In the genomic region with DNA sequence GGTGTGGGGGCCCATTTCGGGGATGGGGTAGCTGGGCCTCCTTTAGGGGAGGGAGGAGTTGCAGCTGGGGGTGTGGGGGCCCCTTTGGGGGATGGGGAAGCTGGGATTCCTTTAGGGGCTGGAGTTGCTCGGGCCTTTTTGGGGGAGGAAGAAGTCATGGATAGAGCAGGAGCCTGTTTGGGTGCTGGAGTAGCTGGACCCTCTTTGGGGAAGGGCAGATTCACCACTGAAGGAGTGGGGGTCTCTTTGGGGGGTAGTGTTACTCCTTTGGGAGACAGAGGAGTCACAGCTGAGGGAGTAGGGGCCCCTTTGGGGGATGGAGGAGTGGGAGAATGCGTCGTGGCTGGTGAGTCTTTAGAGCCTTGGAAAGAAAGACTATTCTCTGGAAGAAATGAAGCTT, we compare ENCODE assay signal across 11 cellular contexts. TPM values are rescaled to one million over a fixed set of nuclear protein-coding genes. Genes with fewer than 3 reads are reported as not detected.
DNase-seq lines count a peak whose midpoint lies in the region; ATAC-seq and TF ChIP-seq lines count a peak whose summit lies in the region.
"Had no signal": no experiment of that assay in that cellular context is flagged by ENCODE, and none has a peak within 500 bp of the region (broad histone marks: within the 10 kb centered on the region; RNA-seq: fewer than 3 reads in every experiment).

No MANE protein-coding gene starts in this region.

- no peaks in the 10 kb centered on the region for H3K27me3 ChIP-seq in neural progenitor cell

- no peak for DNase-seq in activated naive CD8-positive, alpha-beta T cell treated with anti-CD3 and anti-CD28 coated beads, Interleukin-2, amount 50 U/mL, for 24 hours
- no peak for DNase-seq in neural progenitor cell (ENCODE audit: low spot score)
- DNase-seq in UCSD-AML1 (lab: John Stamatoyannopoulos, UW; ENCODE audit: unreplicated experiment) = no peak
- DNase-seq in DMS53 treated with DMSO at 0.1 percent for 48 hours (lab: John Stamatoyannopoulos, UW; ENCODE audit: unreplicated experiment) = no peak
- DNase-seq: activated CD4-positive, CD25-positive, alpha-beta regulatory T cell treated with anti-CD3 and anti-CD28 coated beads, Interleukin-2, amount 50 U/mL, for 72 hours; DMS 273 treated with DMSO at 0.1 percent for 48 hours; NCI-H446 treated with DMSO at 0.1 percent for 48 hours had no signal

- peaks cover 47% of the 10 kb centered on the region for H3F3A ChIP-seq in neural progenitor cell (ENCODE audit: low read depth)

- H3K27me3 Mint-ChIP-seq in activated naive CD8-positive, alpha-beta T cell treated with anti-CD3 and anti-CD28 coated beads, Interleukin-2, amount 50 U/mL, for 24 hours = no peaks in the 10 kb centered on the region
- H3K27me3 Mint-ChIP-seq in neural progenitor cell (ENCODE audit: insufficient read depth, low read depth) = peaks cover 4% of the 10 kb centered on the region

- no peaks in the 10 kb centered on the region for H3K9me3 Mint-ChIP-seq in activated naive CD8-positive, alpha-beta T cell treated with anti-CD3 and anti-CD28 coated beads, Interleukin-2, amount 50 U/mL, for 24 hours
- no peaks in the 10 kb centered on the region for H3K9me3 Mint-ChIP-seq in neural progenitor cell

- peaks cover 10% of the 10 kb centered on the region; the same call in 1 of the 2 replicates for H3K4me1 ChIP-seq in HEK293 (ENCODE audit: control insufficient read depth, insufficient read depth, low read length)
- H3K4me1 ChIP-seq in neural progenitor cell = peaks cover 45% of the 10 kb centered on the region

- H3K4me3 ChIP-seq in HEK293 (ENCODE audit: low read depth, low read length) (no peak overlapping the region), neural progenitor cell (no peak overlapping the region)

- H3K27ac Mint-ChIP-seq in activated naive CD8-positive, alpha-beta T cell treated with anti-CD3 and anti-CD28 coated beads, Interleukin-2, amount 50 U/mL, for 24 hours = peak overlapping the region; percentile 99
- peak overlapping the region; percentile 64 for H3K27ac Mint-ChIP-seq in neural progenitor cell

- peak overlapping the region; percentile 9; the same call in 1 of the 2 replicates for H3K27ac ChIP-seq in C4-2B
- peak overlapping the region; percentile 44; the same call in 1 of the 2 replicates for H3K27ac ChIP-seq in HEK293 (ENCODE audit: extremely low read depth, low read depth, low read length)
- peak overlapping the region; percentile 11 for H3K27ac ChIP-seq in neural progenitor cell

- TF ChIP-seq CTCF in C4-2B (conservative IDR thresholded peaks at IDR 0.05) (no peak), HEK293 (tag by site-specific recombination; IDR thresholded peaks at IDR 0.05) (no peak), neural progenitor cell (IDR thresholded peaks at IDR 0.05) (no peak)

- H3K4me1 Mint-ChIP-seq in activated naive CD8-positive, alpha-beta T cell treated with anti-CD3 and anti-CD28 coated beads, Interleukin-2, amount 50 U/mL, for 24 hours = peaks cover 73% of the 10 kb centered on the region
- H3K4me1 Mint-ChIP-seq in neural progenitor cell = peaks cover 47% of the 10 kb centered on the region

- no peaks in the 10 kb centered on the region for H3K9me3 ChIP-seq in HEK293 (ENCODE audit: control insufficient read depth, insufficient read depth, low read depth, low read length)
- H3K9me3 ChIP-seq in neural progenitor cell (ENCODE audit: low read depth) = no peaks in the 10 kb centered on the region

- no peak for ATAC-seq in activated naive CD8-positive, alpha-beta T cell treated with anti-CD3 and anti-CD28 coated beads, Interleukin-2, amount 50 U/mL, for 24 hours
- ATAC-seq in HG03159 (IDR thresholded peaks at IDR 0.05; ENCODE audit: unreplicated experiment) (no peak), GM18907 (IDR thresholded peaks at IDR 0.05; ENCODE audit: unreplicated experiment) (no peak)

- CTCF ChIA-PET in HEK293 (lab: Yijun Ruan, JAX) = interaction anchor here (0.6 kb wide), 1 partner anchor 494 kb away, joined by 3 read pairs; no protein-coding TSS in a partner anchor

- H3K36me3 Mint-ChIP-seq in activated naive CD8-positive, alpha-beta T cell treated with anti-CD3 and anti-CD28 coated beads, Interleukin-2, amount 50 U/mL, for 24 hours (ENCODE audit: low read depth) = peaks cover 80% of the 10 kb centered on the region
- H3K36me3 Mint-ChIP-seq in neural progenitor cell = peaks cover 71% of the 10 kb centered on the region

- peaks cover 99% of the 10 kb centered on the region for H4K20me1 ChIP-seq in neural progenitor cell (ENCODE audit: low read depth)

- peaks cover 32 to 86% of the 10 kb centered on the region in 2 experiments for H3K36me3 ChIP-seq in HEK293 (ENCODE audit: control insufficient read depth in 2 of 2, insufficient read depth in 1 of 2, low read length in 2 of 2)
- H3K36me3 ChIP-seq in neural progenitor cell = peaks cover 8% of the 10 kb centered on the region

- peaks cover 90% of the 10 kb centered on the region for H3K79me2 ChIP-seq in neural progenitor cell (ENCODE audit: low read depth)

- peak overlapping the region; percentile 7 for H3K4me3 Mint-ChIP-seq in activated naive CD8-positive, alpha-beta T cell treated with anti-CD3 and anti-CD28 coated beads, Interleukin-2, amount 50 U/mL, for 24 hours
- H3K4me3 Mint-ChIP-seq in neural progenitor cell = peak overlapping the region; percentile 30

- H3K9ac ChIP-seq in neural progenitor cell = no peak overlapping the region

- no peak overlapping the region for H3K4me2 ChIP-seq in neural progenitor cell

- POLR2A ChIA-PET in HEK293 (lab: Yijun Ruan, JAX) = interaction anchor here (0.6 to 7.1 kb wide), 5 partner anchors 9 to 102 kb away, joined by 3 to 53 read pairs (median 4); a partner anchor contains a TSS

- H2AFZ ChIP-seq in neural progenitor cell (replicated peaks) = no peak overlapping the region

TF ChIP-seq in HEK293, 187 proteins besides CTCF, POLR2A, EP300 and RAD21:
- TF ChIP-seq ZNF473 (tag by site-specific recombination; IDR thresholded peaks at IDR 0.05) = no peak
- no peak for TF ChIP-seq ZNF239 (tag by site-specific recombination; IDR thresholded peaks at IDR 0.05)
- no peak for TF ChIP-seq ZNF223 (tag by site-specific recombination; IDR thresholded peaks at IDR 0.05)
- TF ChIP-seq GLIS2 (tag by site-specific recombination; IDR thresholded peaks at IDR 0.05) = peak; percentile 38; the same call in 1 of the 2 replicates
- TF ChIP-seq, protein P1, sequence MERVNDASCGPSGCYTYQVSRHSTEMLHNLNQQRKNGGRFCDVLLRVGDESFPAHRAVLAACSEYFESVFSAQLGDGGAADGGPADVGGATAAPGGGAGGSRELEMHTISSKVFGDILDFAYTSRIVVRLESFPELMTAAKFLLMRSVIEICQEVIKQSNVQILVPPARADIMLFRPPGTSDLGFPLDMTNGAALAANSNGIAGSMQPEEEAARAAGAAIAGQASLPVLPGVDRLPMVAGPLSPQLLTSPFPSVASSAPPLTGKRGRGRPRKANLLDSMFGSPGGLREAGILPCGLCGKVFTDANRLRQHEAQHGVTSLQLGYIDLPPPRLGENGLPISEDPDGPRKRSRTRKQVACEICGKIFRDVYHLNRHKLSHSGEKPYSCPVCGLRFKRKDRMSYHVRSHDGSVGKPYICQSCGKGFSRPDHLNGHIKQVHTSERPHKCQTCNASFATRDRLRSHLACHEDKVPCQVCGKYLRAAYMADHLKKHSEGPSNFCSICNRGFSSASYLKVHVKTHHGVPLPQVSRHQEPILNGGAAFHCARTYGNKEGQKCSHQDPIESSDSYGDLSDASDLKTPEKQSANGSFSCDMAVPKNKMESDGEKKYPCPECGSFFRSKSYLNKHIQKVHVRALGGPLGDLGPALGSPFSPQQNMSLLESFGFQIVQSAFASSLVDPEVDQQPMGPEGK (tag by site-specific recombination; IDR thresholded peaks at IDR 0.05) = 0 out of 2 replicates have a peak, but pooled peaks have one; percentile 16
- TF ChIP-seq ZNF394 (tag by site-specific recombination; IDR thresholded peaks at IDR 0.05; ENCODE audit: borderline replicate concordance) = peak; percentile 74
- no peak for TF ChIP-seq KLF8 (tag by site-specific recombination; IDR thresholded peaks at IDR 0.05)
- TF ChIP-seq ZNF426 (tag by site-specific recombination; IDR thresholded peaks at IDR 0.05) = no peak

RNA-seq across cellular contexts. Expression of a gene that starts 6.5 kb away (rescaled TPM):
- 1,855 and 2,450 TPM in 2 replicates for total RNA-seq in neural progenitor cell (ENCODE audit: low replicate concordance)

RNA-seq across cellular contexts. Expression of a gene that starts 30.6 kb away (rescaled TPM):
- total RNA-seq in neural progenitor cell (ENCODE audit: low replicate concordance) = 197 and 298 TPM in 2 replicates

RNA-seq across cellular contexts. Expression of a gene that starts 33.5 kb away (rescaled TPM):
- total RNA-seq in neural progenitor cell (ENCODE audit: low replicate concordance) = 108 and 166 TPM in 2 replicates

RNA-seq across cellular contexts. Expression of a gene that starts 44.5 kb away (rescaled TPM):
- 2.5 and 10.0 TPM in 2 replicates for total RNA-seq in neural progenitor cell (ENCODE audit: low replicate concordance)
